Comparison of ENCODE assay signal across 25 cellular contexts in genomic region chr2:15620857-15621471, GRCh38.
"Had no signal": no experiment of that assay in that cellular context is flagged by ENCODE, and none has a peak within 500 bp of the region (broad histone marks: within the 10 kb centered on the region; RNA-seq: fewer than 3 reads in every experiment).

No MANE protein-coding gene starts in this region.

- H3K27me3 ChIP-seq: stomach, suprapubic skin, testis, thyroid gland, tibial artery, tibial nerve, transverse colon, upper lobe of left lung, upper lobe of right lung, uterus, vagina had no signal

- H3K4me3 ChIP-seq: stomach, suprapubic skin, testis, thoracic aorta, thyroid gland, tibial artery, tibial nerve, transverse colon, upper lobe of left lung, upper lobe of right lung, uterus, vagina had no signal

- H3K27ac ChIP-seq: stomach, suprapubic skin, testis, thoracic aorta, thyroid gland, tibial artery, tibial nerve, transverse colon, upper lobe of left lung, upper lobe of right lung, uterus, vagina had no signal

- H3K9me3 ChIP-seq: stomach, suprapubic skin, testis, thoracic aorta, thyroid gland, tibial artery, tibial nerve, transverse colon, upper lobe of left lung, upper lobe of right lung, uterus, vagina had no signal

- H3K4me1 ChIP-seq: stomach, suprapubic skin, testis, thyroid gland, tibial artery, tibial nerve, transverse colon, upper lobe of left lung, upper lobe of right lung, uterus, vagina had no signal

- FAIRE-seq: urothelium cell line had no signal

- DNase-seq: stimulated activated CD4-positive, alpha-beta T cell treated with anti-CD3 and anti-CD28 coated beads, Interleukin-2, amount 100 ng/mL, for 48 hours; stimulated activated CD4-positive, alpha-beta T cell treated with anti-CD3 and anti-CD28 coated beads, Interleukin-4, amount 100 ng/mL, for 1 hour; stimulated activated CD4-positive, alpha-beta T cell treated with anti-CD3 and anti-CD28 coated beads, Interleukin-4, amount 100 ng/mL, for 24 hours; stimulated activated CD4-positive, alpha-beta T cell treated with anti-CD3 and anti-CD28 coated beads, Interleukin-4, amount 100 ng/mL, for 4 hours; stimulated activated CD8-positive, alpha-beta memory T cell treated with anti-CD3 and anti-CD28 coated beads, Interleukin-4, amount 100 ng/mL, for 48 hours; stimulated activated naive B cell treated with anti-CD40 and anti-IgM and Interleukin-4, amounts not matched to agents 10 μg/mL and 1 μg/mL and 100 μg/mL, for 72 hours; stimulated activated naive CD4-positive, alpha-beta T cell; stimulated activated naive CD4-positive, alpha-beta T cell treated with Interleukin-2 at 50 U/mL for 16 hours; stimulated activated naive CD8-positive, alpha-beta T cell treated with anti-CD3 and anti-CD28 coated beads, Interleukin-15, amount 100 ng/mL, for 72 hours; stimulated activated naive CD8-positive, alpha-beta T cell treated with anti-CD3 and anti-CD28 coated beads, Interleukin-15, Interleukin-2, amounts not matched to agents 100 U/mL and 50 U/mL, for 24 hours; stomach; substantia nigra; testis; thyroid gland; tibial artery; transverse colon; trophoblast cell; upper lobe of left lung; upper lobe of right lung; uterus had no signal

- H3K36me3 ChIP-seq: uterus had no signal
